ENCODE assay signal across 8 cellular contexts in the genomic region with DNA sequence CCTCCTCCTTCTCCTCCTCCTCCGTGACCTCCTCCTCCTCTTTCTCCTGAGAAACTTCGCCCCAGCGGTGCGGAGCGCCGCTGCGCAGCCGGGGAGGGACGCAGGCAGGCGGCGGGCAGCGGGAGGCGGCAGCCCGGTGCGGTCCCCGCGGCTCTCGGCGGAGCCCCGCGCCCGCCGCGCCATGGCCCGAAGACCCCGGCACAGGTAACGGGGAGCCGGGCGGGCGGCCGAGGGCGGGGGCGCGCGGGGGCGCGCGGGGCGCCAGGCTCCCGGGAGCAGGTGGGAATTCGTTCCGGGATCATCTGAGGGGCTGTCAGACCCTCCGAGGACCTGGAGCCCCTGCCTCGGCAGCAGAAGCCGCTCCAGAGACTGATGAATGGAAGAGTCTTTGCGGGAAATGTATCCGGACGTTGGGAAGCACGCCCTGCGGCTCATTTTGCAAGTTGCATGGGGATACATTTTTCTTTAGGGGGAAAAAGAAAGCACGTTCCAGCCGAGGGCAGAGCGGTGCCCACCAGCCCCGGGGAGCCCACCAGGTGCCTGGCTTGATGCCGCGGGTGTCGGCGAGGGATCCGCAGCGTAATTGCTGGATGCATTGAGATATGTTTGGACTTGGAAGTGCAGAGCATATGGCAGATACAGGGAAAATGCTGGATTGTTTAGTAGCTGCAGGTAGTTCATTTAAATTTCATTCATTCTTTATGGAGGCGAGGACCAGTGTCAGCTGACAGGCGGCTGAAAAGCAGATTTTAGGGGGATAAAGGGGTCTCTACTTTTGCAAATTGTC. TPM values are rescaled to one million over a fixed set of nuclear protein-coding genes. Genes with fewer than 3 reads are reported as not detected.
DNase-seq lines count a peak whose midpoint lies in the region; ATAC-seq lines count a peak whose summit lies in the region.

No MANE protein-coding gene starts in this region.

- H3K79me2 ChIP-seq in ACC112 (ENCODE audit: control insufficient read depth, insufficient read depth, low read length, unreplicated experiment) = no peaks in the 10 kb centered on the region

- H3K36me3 Mint-ChIP-seq in stimulated activated naive B cell treated with anti-CD40 and anti-IgM and Interleukin-4, amounts not matched to agents 10 μg/mL and 1 μg/mL and 100 μg/mL, for 72 hours = peaks cover 5 to 14% of the 10 kb centered on the region in 2 donors

- DNase-seq in NCI-H345 (lab: John Stamatoyannopoulos, UW) (peak; percentile 66), adipocyte (ENCODE audit: low read depth) (peak; percentile 35), inferior parietal cortex (ENCODE audit: extremely low spot score) (peak; percentile 25), H4 (ENCODE audit: low spot score) (no peak), NOMO-1 treated with dmso at 0.1 percent for 144 hours (lab: John Stamatoyannopoulos, UW; ENCODE audit: unreplicated experiment) (no peak)
- no peak for DNase-seq in stimulated activated naive B cell treated with anti-CD40 and anti-IgM and Interleukin-4, amounts not matched to agents 10 μg/mL and 1 μg/mL and 100 μg/mL, for 72 hours

- H3K36me3 ChIP-seq in ACC112 (ENCODE audit: insufficient read depth, low read length) (no peaks in the 10 kb centered on the region), adipocyte (ENCODE audit: control insufficient read depth, insufficient read depth, low read length, severe bottlenecking) (no peaks in the 10 kb centered on the region)

- peak overlapping the region; percentile 89 for H3K27ac Mint-ChIP-seq in stimulated activated naive B cell treated with anti-CD40 and anti-IgM and Interleukin-4, amounts not matched to agents 10 μg/mL and 1 μg/mL and 100 μg/mL, for 72 hours

- no peak overlapping the region for H3K27ac ChIP-seq in ACC112 (ENCODE audit: low read depth, low read length)

- H3K9ac ChIP-seq in adipocyte (ENCODE audit: low read length) = no peak overlapping the region

- peak; percentile 3 for ATAC-seq in GM19397 (IDR thresholded peaks at IDR 0.05; ENCODE audit: unreplicated experiment)
- peak in 1 of 2 donors; percentile 1 for ATAC-seq in stimulated activated naive B cell treated with anti-CD40 and anti-IgM and Interleukin-4, amounts not matched to agents 10 μg/mL and 1 μg/mL and 100 μg/mL, for 72 hours (replicated peaks)

- no peaks in the 10 kb centered on the region for H3K9me3 Mint-ChIP-seq in stimulated activated naive B cell treated with anti-CD40 and anti-IgM and Interleukin-4, amounts not matched to agents 10 μg/mL and 1 μg/mL and 100 μg/mL, for 72 hours

- peak overlapping the region; percentile 93 for H2AFZ ChIP-seq in ACC112 (ENCODE audit: low read length, unreplicated experiment)

- no peaks in the 10 kb centered on the region for H3K9me3 ChIP-seq in adipocyte (ENCODE audit: control insufficient read depth, low read length)

- H3K27me3 ChIP-seq in ACC112 (ENCODE audit: insufficient read depth, low read length) = peaks cover 18% of the 10 kb centered on the region
- H3K27me3 ChIP-seq in adipocyte (replicated peaks; ENCODE audit: control insufficient read depth, insufficient read depth, low read length) = peaks cover 16% of the 10 kb centered on the region

- H3K4me3 ChIP-seq in ACC112 (ENCODE audit: low read depth, low read length) = peak overlapping the region; percentile 87
- peak overlapping the region; percentile 83 for H3K4me3 ChIP-seq in adipocyte (ENCODE audit: low read length)

- peak overlapping the region; percentile 83 to 92 for H3K4me3 Mint-ChIP-seq in stimulated activated naive B cell treated with anti-CD40 and anti-IgM and Interleukin-4, amounts not matched to agents 10 μg/mL and 1 μg/mL and 100 μg/mL, for 72 hours

- H3K4me1 ChIP-seq in ACC112 (ENCODE audit: control insufficient read depth, insufficient read depth, low read length, unreplicated experiment) (peaks cover 5% of the 10 kb centered on the region), adipocyte (ENCODE audit: control insufficient read depth, insufficient read depth, low read length) (peaks cover 36% of the 10 kb centered on the region)

- peaks cover 0 to 8% of the 10 kb centered on the region in 2 donors for H3K27me3 Mint-ChIP-seq in stimulated activated naive B cell treated with anti-CD40 and anti-IgM and Interleukin-4, amounts not matched to agents 10 μg/mL and 1 μg/mL and 100 μg/mL, for 72 hours

- peaks cover 16 to 32% of the 10 kb centered on the region in 2 donors for H3K4me1 Mint-ChIP-seq in stimulated activated naive B cell treated with anti-CD40 and anti-IgM and Interleukin-4, amounts not matched to agents 10 μg/mL and 1 μg/mL and 100 μg/mL, for 72 hours

RNA-seq across cellular contexts. Expression of a gene that starts 0.4 kb away (rescaled TPM):
- 0.39 and 1.1 TPM in 2 replicates for total RNA-seq in H4 (2014; rRNA removed; shearing (Covaris generic))

Comparison
In these comparisons a context has a peak if more than half of its experiments do, and no peak if none do; other contexts are left out.
1. DNase-seq: peak in NCI-H345 (single experiment), adipocyte (single experiment) and inferior parietal cortex (single experiment); none in stimulated activated naive B cell treated with anti-CD40 and anti-IgM and Interleukin-4, amounts not matched to agents 10 μg/mL and 1 μg/mL and 100 μg/mL, for 72 hours (single experiment), H4 (single experiment) and NOMO-1 treated with dmso at 0.1 percent for 144 hours (single experiment).